In the genomic region with DNA sequence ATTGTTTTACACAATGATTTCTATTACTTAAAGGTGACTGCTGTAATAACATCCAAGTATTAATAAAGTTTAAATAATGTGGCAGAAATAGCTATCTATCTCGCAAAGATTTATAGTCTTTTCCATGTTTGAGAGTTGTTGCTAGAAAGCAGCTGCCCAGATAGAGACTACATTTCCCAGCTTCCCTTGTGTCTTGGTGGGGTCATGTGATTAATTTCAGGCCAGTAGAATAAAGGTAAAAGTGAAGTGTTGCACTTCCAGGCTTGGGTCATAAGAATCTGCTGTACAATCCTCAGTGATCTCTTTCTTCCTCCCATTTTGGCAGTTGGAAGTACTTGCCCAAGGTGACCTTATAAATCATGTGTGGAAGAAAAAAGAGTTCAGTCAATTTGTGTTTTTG, we compare ENCODE assay signal across 17 cellular contexts.
DNase-seq lines count a peak whose midpoint lies in the region; ATAC-seq, FAIRE-seq and TF ChIP-seq lines count a peak whose summit lies in the region.
"Had no signal": no experiment of that assay in that cellular context is flagged by ENCODE, and none has a peak within 500 bp of the region (broad histone marks: within the 10 kb centered on the region; RNA-seq: fewer than 3 reads in every experiment).

No MANE protein-coding gene starts in this region.

- H3K4me3 ChIP-seq in SK-N-SH (ENCODE audit: low read depth in 2 of 2, low read length in 1 of 2): no peak overlapping the region
- no peak overlapping the region for H3K4me3 ChIP-seq in GM23338
- no peak overlapping the region for H3K4me3 ChIP-seq in H1 (ENCODE audit: extremely low read depth in 1 of 4, insufficient read depth in 2 of 4, low read depth in 3 of 4, low read length in 4 of 4)
- H3K4me3 ChIP-seq: BLaER1 treated with 17β-estradiol and CSF1 and Interleukin-3, amounts not matched to agents 10 nM and 100 nM; HAP-1 had no signal

- no peak overlapping the region for H3K23ac ChIP-seq in H1 (ENCODE audit: insufficient read length)

- H3K23me2 ChIP-seq in H1 (ENCODE audit: low read depth, low read length): no peaks in the 10 kb centered on the region

- no peak overlapping the region for H3K27ac Mint-ChIP-seq in GM23338
- H3K27ac Mint-ChIP-seq in activated CD4-positive, alpha-beta memory T cell treated with anti-CD3 and anti-CD28 coated beads for 36 hours: no peak overlapping the region
- H3K27ac Mint-ChIP-seq: CD4-positive, CD25-positive, alpha-beta regulatory T cell had no signal

- H3K4ac ChIP-seq in H1 (replicated peaks; ENCODE audit: insufficient read length, low read depth, low read length): no peak overlapping the region

- H3K9me3 ChIP-seq in SK-N-SH (no peaks in the 10 kb centered on the region), H1 (ENCODE audit: insufficient read depth in 2 of 2, low read depth in 1 of 2, low read length in 1 of 2) (peaks cover 11 to 15% of the 10 kb centered on the region in 2 experiments)
- H3K9me3 ChIP-seq: HAP-1 had no signal

- no peak for TF ChIP-seq CTCF in SK-N-SH (IDR thresholded peaks at IDR 0.05)
- TF ChIP-seq CTCF in GM23338 (conservative IDR thresholded peaks at IDR 0.05; ENCODE audit: low read depth in 2 of 2): no peak
- TF ChIP-seq CTCF in H1 (IDR thresholded peaks at IDR 0.05; ENCODE audit: control extremely low read depth in 1 of 3, insufficient read depth in 1 of 3, low read depth in 1 of 3, low read length in 3 of 3): no peak

- H4K5ac ChIP-seq in H1 (ENCODE audit: insufficient read length, low read depth, low read length): no peak overlapping the region

- peaks cover 31% of the 10 kb centered on the region for H3K9me3 Mint-ChIP-seq in GM23338
- H3K9me3 Mint-ChIP-seq in activated CD4-positive, alpha-beta memory T cell treated with anti-CD3 and anti-CD28 coated beads for 36 hours: peaks cover 25% of the 10 kb centered on the region

- TF ChIP-seq POLR2A in H1 (IDR thresholded peaks at IDR 0.05; ENCODE audit: control extremely low read depth in 1 of 2, low read depth in 2 of 2, low read length in 2 of 2): no peak

- no peak overlapping the region for H2BK15ac ChIP-seq in H1 (ENCODE audit: low read length)

- TF ChIP-seq EP300 in SK-N-SH (IDR thresholded peaks at IDR 0.05; ENCODE audit: borderline replicate concordance in 1 of 2, low read depth in 1 of 2, low read length in 1 of 2) (no peak), Ishikawa (IDR thresholded peaks at IDR 0.05; ENCODE audit: borderline replicate concordance) (no peak), H1 (IDR thresholded peaks at IDR 0.05; ENCODE audit: borderline replicate concordance in 1 of 2, low read depth in 2 of 2, low read length in 2 of 2) (no peak)

- no peak overlapping the region for H3K56ac ChIP-seq in H1 (replicated peaks; ENCODE audit: insufficient read length, low read depth, low read length)

- TF ChIP-seq RAD21 in SK-N-SH (IDR thresholded peaks at IDR 0.05; ENCODE audit: low read length) (no peak), Ishikawa (IDR thresholded peaks at IDR 0.05; ENCODE audit: low read depth) (no peak), H1 (IDR thresholded peaks at IDR 0.05 in 1 of 2, conservative IDR thresholded peaks at IDR 0.05 in 1 of 2; ENCODE audit: low read depth in 2 of 2, low read length in 2 of 2) (no peak)

- H3K4me1 ChIP-seq in SK-N-SH (ENCODE audit: control insufficient read depth in 1 of 2, insufficient read depth in 2 of 2, low read depth in 1 of 2, low read length in 1 of 2) (no peaks in the 10 kb centered on the region), GM23338 (ENCODE audit: insufficient read depth) (no peaks in the 10 kb centered on the region), H1 (replicated peaks in 1 of 4; ENCODE audit: control insufficient read depth in 3 of 4, insufficient read depth in 4 of 4, low read length in 3 of 4) (no peaks in the 10 kb centered on the region)
- H3K4me1 ChIP-seq: BLaER1 treated with 17β-estradiol and CSF1 and Interleukin-3, amounts not matched to agents 10 nM and 100 nM; HAP-1 had no signal

- no peak overlapping the region for H2BK20ac ChIP-seq in H1 (ENCODE audit: low read length)

- no peak overlapping the region for H2BK120ac ChIP-seq in H1 (replicated peaks; ENCODE audit: low read depth, low read length)

- no peaks in the 10 kb centered on the region for H3K9me2 ChIP-seq in SK-N-SH
- H3K9me2 ChIP-seq in GM23338 (ENCODE audit: insufficient read depth): peaks cover 4% of the 10 kb centered on the region; the same call in 1 of the 2 replicates

- no peak overlapping the region for H2BK5ac ChIP-seq in H1 (ENCODE audit: low read depth, low read length)

- H2BK12ac ChIP-seq in H1 (ENCODE audit: low read depth, low read length): no peak overlapping the region

- H2AFZ ChIP-seq in SK-N-SH (ENCODE audit: low read depth): no peak overlapping the region
- 0 out of 2 replicates have a peak overlapping the region, but pooled peaks have one; percentile 29 for H2AFZ ChIP-seq in GM23338
- H2AFZ ChIP-seq in H1 (ENCODE audit: low read length): peak overlapping the region; percentile 92; the same call in 1 of the 2 replicates

- H3K27me3 ChIP-seq in SK-N-SH (ENCODE audit: insufficient read depth): no peaks in the 10 kb centered on the region
- no peaks in the 10 kb centered on the region for H3K27me3 ChIP-seq in GM23338 (ENCODE audit: insufficient read depth)
- H3K27me3 ChIP-seq in H1 (replicated peaks in 1 of 4; ENCODE audit: control insufficient read depth in 3 of 4, extremely low read depth in 1 of 4, insufficient read depth in 3 of 4, low read length in 3 of 4): no peaks in the 10 kb centered on the region
- H3K27me3 ChIP-seq: BLaER1 treated with 17β-estradiol and CSF1 and Interleukin-3, amounts not matched to agents 10 nM and 100 nM had no signal

- no peak overlapping the region for H4K8ac ChIP-seq in H1 (ENCODE audit: extremely low read depth, insufficient read depth, low read length)

- no peak overlapping the region for H3K27ac ChIP-seq in SK-N-SH (ENCODE audit: low read depth in 2 of 2, low read length in 1 of 2)
- no peak overlapping the region for H3K27ac ChIP-seq in GM23338 (ENCODE audit: low read depth)
- H3K27ac ChIP-seq in H1 (ENCODE audit: low read depth, low read length): no peak overlapping the region
- H3K27ac ChIP-seq: BLaER1 treated with 17β-estradiol and CSF1 and Interleukin-3, amounts not matched to agents 10 nM and 100 nM; HL-60 had no signal

- POLR2A ChIA-PET in SK-N-SH (lab: Yijun Ruan, JAX): no interaction called here
- POLR2A ChIA-PET in H1 (lab: Charles Lee; ENCODE audit: partially characterized antibody): no interaction called here
- POLR2A ChIA-PET in activated CD4-positive, alpha-beta memory T cell treated with anti-CD3 and anti-CD28 coated beads for 36 hours (lab: Charles Lee): no interaction called here

- H3K4me2 ChIP-seq in SK-N-SH (no peak overlapping the region), GM23338 (no peak overlapping the region), H1 (ENCODE audit: insufficient read depth in 1 of 2, low read depth in 2 of 2, low read length in 2 of 2) (no peak overlapping the region)
- H3K4me2 ChIP-seq: BLaER1 treated with 17β-estradiol and CSF1 and Interleukin-3, amounts not matched to agents 10 nM and 100 nM had no signal

- H3K4me1 Mint-ChIP-seq in GM23338: no peaks in the 10 kb centered on the region
- no peaks in the 10 kb centered on the region for H3K4me1 Mint-ChIP-seq in activated CD4-positive, alpha-beta memory T cell treated with anti-CD3 and anti-CD28 coated beads for 36 hours (ENCODE audit: low read depth)
- H3K4me1 Mint-ChIP-seq: CD4-positive, CD25-positive, alpha-beta regulatory T cell had no signal

- intact Hi-C loops in activated CD4-positive, alpha-beta memory T cell treated with anti-CD3 and anti-CD28 coated beads for 36 hours (cut with micrococcal nuclease): no loop called here

- in situ Hi-C loops in G401 (cut with HindIII; ENCODE audit: low sequenced_read_pairs): no loop called here

- H3F3A ChIP-seq in SK-N-SH (replicated peaks; ENCODE audit: insufficient read depth) (no peaks in the 10 kb centered on the region), GM23338 (replicated peaks; ENCODE audit: low read depth) (no peaks in the 10 kb centered on the region)

- H3K4me3 Mint-ChIP-seq in GM23338: no peak overlapping the region
- H3K4me3 Mint-ChIP-seq in activated CD4-positive, alpha-beta memory T cell treated with anti-CD3 and anti-CD28 coated beads for 36 hours: no peak overlapping the region
- H3K4me3 Mint-ChIP-seq: CD4-positive, CD25-positive, alpha-beta regulatory T cell had no signal

- H3K27me3 Mint-ChIP-seq in GM23338 (ENCODE audit: insufficient read depth, low read depth, poor library complexity): peaks cover 4% of the 10 kb centered on the region
- no peaks in the 10 kb centered on the region for H3K27me3 Mint-ChIP-seq in activated CD4-positive, alpha-beta memory T cell treated with anti-CD3 and anti-CD28 coated beads for 36 hours
- H3K27me3 Mint-ChIP-seq: CD4-positive, CD25-positive, alpha-beta regulatory T cell had no signal

- DNase-seq in SK-N-SH (no peak), GM23338 (ENCODE audit: low spot score) (peak; percentile 18), H1 (ENCODE audit: low read depth in 1 of 2, low spot score in 2 of 2) (no peak), G401 (ENCODE audit: low spot score) (no peak)
- no peak for DNase-seq in activated CD4-positive, alpha-beta memory T cell treated with anti-CD3 and anti-CD28 coated beads for 36 hours
- DNase-seq: 8988T; ACHN; CD4-positive, CD25-positive, alpha-beta regulatory T cell; DMS79 treated with DMSO at 0.1 percent for 48 hours; GF-D8; KBM-7 had no signal

- FAIRE-seq in H1 (lab: Jason Lieb, UNC): no peak

- WGBS in SK-N-SH (ENCODE audit: low lambda C conversion rate): 3% methylated on average over 1 of the region's 1 CpG
- WGBS in H1 (ENCODE audit: extremely low coverage in 1 of 2, insufficient coverage in 1 of 2, insufficient read length in 1 of 2, insufficient replicate concordance in 2 of 2, low coverage in 1 of 2, low lambda C conversion rate in 2 of 2, missing lambda C conversion rate in 1 of 2), 2 experiments: 96% methylated on average over 1 of the region's 1 CpG; no CpG with 5 or more reads in 1 of the 2 experiments

- H3K18ac ChIP-seq in H1 (ENCODE audit: extremely low read depth, low read length): no peak overlapping the region

- H4K20me1 ChIP-seq in SK-N-SH (ENCODE audit: insufficient read depth) (no peaks in the 10 kb centered on the region), GM23338 (replicated peaks; ENCODE audit: insufficient read depth) (no peaks in the 10 kb centered on the region), H1 (replicated peaks in 1 of 2; ENCODE audit: control insufficient read depth in 1 of 2, insufficient read depth in 2 of 2, low read length in 2 of 2) (no peaks in the 10 kb centered on the region)
- H4K20me1 ChIP-seq: BLaER1 treated with 17β-estradiol and CSF1 and Interleukin-3, amounts not matched to agents 10 nM and 100 nM had no signal

- CTCF ChIA-PET in SK-N-SH (lab: Yijun Ruan, JAX): no interaction called here
- CTCF ChIA-PET in H1 (lab: Charles Lee; ENCODE audit: partially characterized antibody): no interaction called here
- CTCF ChIA-PET in activated CD4-positive, alpha-beta memory T cell treated with anti-CD3 and anti-CD28 coated beads for 36 hours (lab: Charles Lee): no interaction called here

- no peak overlapping the region for H3K14ac ChIP-seq in H1 (ENCODE audit: insufficient read length)

- peaks cover 26% of the 10 kb centered on the region; the same call in 2 of the 3 replicates for H3K36me3 Mint-ChIP-seq in GM23338 (ENCODE audit: low read depth)
- no peaks in the 10 kb centered on the region for H3K36me3 Mint-ChIP-seq in activated CD4-positive, alpha-beta memory T cell treated with anti-CD3 and anti-CD28 coated beads for 36 hours
- H3K36me3 Mint-ChIP-seq: CD4-positive, CD25-positive, alpha-beta regulatory T cell had no signal

- H3K79me2 ChIP-seq in SK-N-SH (ENCODE audit: insufficient read depth) (no peaks in the 10 kb centered on the region), GM23338 (replicated peaks; ENCODE audit: insufficient read depth) (no peaks in the 10 kb centered on the region), H1 (ENCODE audit: control insufficient read depth in 1 of 2, insufficient read depth in 2 of 2, low read length in 2 of 2) (no peaks in the 10 kb centered on the region)

- H3K9ac ChIP-seq in SK-N-SH (no peak overlapping the region), H1 (replicated peaks in 1 of 4; ENCODE audit: extremely low read depth in 1 of 4, low read depth in 3 of 4, low read length in 3 of 4) (no peak overlapping the region)
- H3K9ac ChIP-seq: BLaER1 treated with 17β-estradiol and CSF1 and Interleukin-3, amounts not matched to agents 10 nM and 100 nM had no signal

- no peak overlapping the region for H2AK5ac ChIP-seq in H1 (ENCODE audit: low read depth, low read length)

- H3K79me1 ChIP-seq in H1 (ENCODE audit: low read depth, low read length): no peaks in the 10 kb centered on the region

- ATAC-seq in SK-N-SH treated with all-trans-retinoic acid at 6 μM for 48 hours (no peak), GM23338 (no peak), HG02763 (IDR thresholded peaks at IDR 0.05; ENCODE audit: unreplicated experiment) (no peak)

- H3K36me3 ChIP-seq in SK-N-SH (replicated peaks in 1 of 2; ENCODE audit: control insufficient read depth in 1 of 2, insufficient read depth in 2 of 2, low read length in 1 of 2): no peaks in the 10 kb centered on the region
- no peaks in the 10 kb centered on the region for H3K36me3 ChIP-seq in GM23338 (ENCODE audit: insufficient read depth)
- H3K36me3 ChIP-seq in H1 (ENCODE audit: control insufficient read depth in 2 of 4, insufficient read depth in 4 of 4, low read length in 3 of 4): no peaks in the 10 kb centered on the region; a peak in 1 of 8 replicates
- H3K36me3 ChIP-seq: BLaER1 treated with 17β-estradiol and CSF1 and Interleukin-3, amounts not matched to agents 10 nM and 100 nM; HAP-1 had no signal

- H4K91ac ChIP-seq in H1 (replicated peaks; ENCODE audit: insufficient read length, low read length): no peak overlapping the region
